ENCODE assay signal across 16 cellular contexts in genomic region chrX:132271330-132271729, GRCh38. TPM values are rescaled to one million over a fixed set of nuclear protein-coding genes. Genes with fewer than 3 reads are reported as not detected.
DNase-seq lines count a peak whose midpoint lies in the region; ATAC-seq and TF ChIP-seq lines count a peak whose summit lies in the region.
"Had no signal": no experiment of that assay in that cellular context is flagged by ENCODE, and none has a peak within 500 bp of the region (broad histone marks: within the 10 kb centered on the region; RNA-seq: fewer than 3 reads in every experiment).

No MANE protein-coding gene starts in this region.

- H4K91ac ChIP-seq in mesenchymal stem cell (ENCODE audit: low read length) = no peak overlapping the region

- H2BK5ac ChIP-seq in mesenchymal stem cell (ENCODE audit: low read depth, low read length, poor library complexity, severe bottlenecking) = no peak overlapping the region

- H2AK5ac ChIP-seq in mesenchymal stem cell (ENCODE audit: low read length, severe bottlenecking) = no peak overlapping the region

- peak; percentile 70 for ATAC-seq in RWPE2 (ENCODE audit: low read depth)
- ATAC-seq in GM21786 (IDR thresholded peaks at IDR 0.05; ENCODE audit: unreplicated experiment) = no peak
- no peak for ATAC-seq in left colon
- ATAC-seq: activated CD8-positive, alpha-beta T cell treated with anti-CD3 and anti-CD28 coated beads for 36 hours; natural killer cell treated with Interleukin-12 subunit alpha and Interleukin-12 subunit beta and Interleukin-15 and Interleukin-18, amount 100 ng/mL, for 72 hours had no signal

- H3K4me2 ChIP-seq in fibroblast of lung (ENCODE audit: extremely low read depth, insufficient read depth, low read length) = peak overlapping the region; percentile 18
- H3K4me2 ChIP-seq in mesenchymal stem cell (ENCODE audit: low read length, poor library complexity, severe bottlenecking) = no peak overlapping the region

- H3K4me1 ChIP-seq in RWPE2 (ENCODE audit: insufficient read depth, poor library complexity, severe bottlenecking) (peaks cover 10% of the 10 kb centered on the region), fibroblast of lung (ENCODE audit: control insufficient read depth, extremely low read depth, insufficient read depth, low read length) (no peaks in the 10 kb centered on the region), mesenchymal stem cell (ENCODE audit: control insufficient read depth, insufficient read depth, low read depth, low read length) (no peaks in the 10 kb centered on the region), tibial artery (no peaks in the 10 kb centered on the region)

- 93% methylated on average over 1 of the region's 1 CpG for WGBS in mesenchymal stem cell

- H3K9me3 ChIP-seq in RWPE2 (ENCODE audit: severe bottlenecking) = no peaks in the 10 kb centered on the region
- no peaks in the 10 kb centered on the region for H3K9me3 ChIP-seq in fibroblast of lung (ENCODE audit: control insufficient read depth, insufficient read depth, low read depth, low read length)
- H3K9me3 ChIP-seq in mesenchymal stem cell (ENCODE audit: control insufficient read depth, low read length) = no peaks in the 10 kb centered on the region
- no peaks in the 10 kb centered on the region for H3K9me3 ChIP-seq in tibial artery

- no peaks in the 10 kb centered on the region for H3K79me2 ChIP-seq in fibroblast of lung (ENCODE audit: control insufficient read depth, insufficient read depth, low read length)

- no peak overlapping the region for H3K18ac ChIP-seq in mesenchymal stem cell (ENCODE audit: low read depth in 1 of 2, low read length in 2 of 2)

- H3K23ac ChIP-seq in mesenchymal stem cell (ENCODE audit: low read length in 2 of 2) = no peak overlapping the region

- H3K9ac ChIP-seq in fibroblast of lung (ENCODE audit: insufficient read depth, low read length) = no peak overlapping the region
- peak overlapping the region; percentile 80 for H3K9ac ChIP-seq in mesenchymal stem cell (ENCODE audit: low read length)

- H4K20me1 ChIP-seq in fibroblast of lung (ENCODE audit: control insufficient read depth, extremely low read depth, insufficient read depth, low read length) = no peaks in the 10 kb centered on the region

- intact Hi-C loops in tibial artery (cut with DNase I; ENCODE audit: low total_unique reads) (no loop called here), left colon (cut with DNase I, micrococcal nuclease) (no loop called here)

- no peak for DNase-seq in RWPE2 (ENCODE audit: low spot score)
- peak in 1 of 2 donors; percentile 34 for DNase-seq in fibroblast of lung (ENCODE audit: low read depth in 2 of 2)
- DNase-seq in mesenchymal stem cell = no peak
- peak in 1 of 2 donors; percentile 20 for DNase-seq in tibial artery
- no peak for DNase-seq in activated effector memory CD4-positive, alpha-beta T cell treated with anti-CD3 and anti-CD28 coated beads, Interleukin-2, amount 50 U/mL, for 16 hours
- DNase-seq in left colon = no peak
- no peak for DNase-seq in amniotic stem cell (lab: John Stamatoyannopoulos, UW)
- DNase-seq: activated CD8-positive, alpha-beta T cell treated with anti-CD3 and anti-CD28 coated beads for 36 hours; dermis blood vessel endothelial cell; DMS 273 treated with DMSO at 0.1 percent for 48 hours; NCI-H2107; NCI-H82; T-helper 1 cell; WERI-Rb-1 had no signal

- H2AFZ ChIP-seq in fibroblast of lung (ENCODE audit: low read length) (no peak overlapping the region), mesenchymal stem cell (ENCODE audit: low read depth, low read length) (no peak overlapping the region)

- H3K36me3 ChIP-seq in RWPE2 (ENCODE audit: low read depth) (no peaks in the 10 kb centered on the region), fibroblast of lung (ENCODE audit: control insufficient read depth, insufficient read depth, low read length) (no peaks in the 10 kb centered on the region), mesenchymal stem cell (ENCODE audit: control insufficient read depth in 1 of 2, insufficient read depth in 2 of 2, low read depth in 1 of 2, low read length in 2 of 2) (no peaks in the 10 kb centered on the region), tibial artery (no peaks in the 10 kb centered on the region)
- H3K36me3 ChIP-seq: WERI-Rb-1 had no signal

- H3K79me1 ChIP-seq in mesenchymal stem cell (replicated peaks; ENCODE audit: low read length, poor library complexity, severe bottlenecking) = no peaks in the 10 kb centered on the region

- no peak overlapping the region for H3K14ac ChIP-seq in mesenchymal stem cell (ENCODE audit: low read length in 2 of 2)

- H3K4me3 ChIP-seq in RWPE2 (ENCODE audit: severe bottlenecking) (no peak overlapping the region), fibroblast of lung (replicated peaks in 1 of 4; ENCODE audit: control extremely low read depth in 1 of 4, insufficient read depth in 1 of 4, low read depth in 3 of 4, low read length in 4 of 4) (no peak overlapping the region), mesenchymal stem cell (ENCODE audit: insufficient read depth in 1 of 2, low read depth in 1 of 2, low read length in 2 of 2) (peak overlapping the region in 1 of 2 experiments; percentile 39), tibial artery (no peak overlapping the region)

- H4K8ac ChIP-seq in mesenchymal stem cell (ENCODE audit: low read length) = no peak overlapping the region

- no peak for TF ChIP-seq CTCF in RWPE2 (IDR thresholded peaks at IDR 0.05; ENCODE audit: poor library complexity, severe bottlenecking)
- no peak for TF ChIP-seq CTCF in fibroblast of lung (conservative IDR thresholded peaks at IDR 0.05 in 1 of 2, IDR thresholded peaks at IDR 0.05 in 1 of 2; ENCODE audit: low read depth in 1 of 2, low read length in 2 of 2)
- no peak for TF ChIP-seq CTCF in tibial artery (IDR thresholded peaks at IDR 0.05)

- no peak overlapping the region for H2BK120ac ChIP-seq in mesenchymal stem cell (ENCODE audit: low read depth, low read length)

- H3K4ac ChIP-seq in mesenchymal stem cell (ENCODE audit: low read depth in 1 of 2, low read length in 2 of 2) = no peak overlapping the region

- H3K27ac ChIP-seq in RWPE2 (ENCODE audit: poor library complexity, severe bottlenecking) = peak overlapping the region; percentile 63
- H3K27ac ChIP-seq in fibroblast of lung (ENCODE audit: insufficient read depth, low read length) = no peak overlapping the region
- no peak overlapping the region for H3K27ac ChIP-seq in mesenchymal stem cell (ENCODE audit: low read length, poor library complexity, severe bottlenecking)
- H3K27ac ChIP-seq in tibial artery = peak overlapping the region; percentile 22 to 53
- H3K27ac ChIP-seq: WERI-Rb-1 had no signal

- no peak overlapping the region for H2BK12ac ChIP-seq in mesenchymal stem cell (ENCODE audit: low read length in 2 of 2)

- H3K27me3 ChIP-seq in RWPE2 (ENCODE audit: insufficient read depth, poor library complexity, severe bottlenecking) = no peaks in the 10 kb centered on the region
- no peaks in the 10 kb centered on the region for H3K27me3 ChIP-seq in fibroblast of lung (ENCODE audit: control insufficient read depth, insufficient read depth, low read length)
- H3K27me3 ChIP-seq in mesenchymal stem cell (ENCODE audit: control insufficient read depth in 1 of 2, insufficient read depth in 1 of 2, low read length in 2 of 2) = peaks cover 0 to 6% of the 10 kb centered on the region in 2 experiments
- no peaks in the 10 kb centered on the region for H3K27me3 ChIP-seq in tibial artery

- H2BK15ac ChIP-seq in mesenchymal stem cell (ENCODE audit: low read depth, poor library complexity, severe bottlenecking) = no peak overlapping the region

RNA-seq across cellular contexts. Expression of gene RAP2C, which starts 52.1 kb away (rescaled TPM):
- total RNA-seq in fibroblast of lung = 13.6 and 24.4 TPM in 2 replicates
- polyA plus RNA-seq in fibroblast of lung = 17.6 and 18.5 TPM in 2 replicates
- 20.9 and 22.3 TPM in 2 replicates for polyA plus RNA-seq in fibroblast of lung (2012)
- polyA minus RNA-seq in fibroblast of lung (ENCODE audit: low replicate concordance) = 11.5 and 16.3 TPM in 2 replicates
- polyA plus RNA-seq in mesenchymal stem cell (2013, experiment 1 of 2) = 22.7 TPM
- polyA plus RNA-seq in mesenchymal stem cell (2013, experiment 2 of 2) = 23.9 TPM
- total RNA-seq in left colon = 10 to 100 TPM; 25.3 to 29.9 TPM

Comparison
In these comparisons a context has a peak if more than half of its experiments do, and no peak if none do; other contexts are left out.
1. H3K27ac ChIP-seq: peak in RWPE2 (single experiment) and tibial artery (2 of 2); none in fibroblast of lung (single experiment) and mesenchymal stem cell (single experiment).